14 cellular contexts compared by ENCODE assay signal in genomic region chr6:20455175-20456075, GRCh38. TPM values are rescaled to one million over a fixed set of nuclear protein-coding genes. Genes with fewer than 3 reads are reported as not detected.
DNase-seq lines count a peak whose midpoint lies in the region; ATAC-seq, FAIRE-seq and TF ChIP-seq lines count a peak whose summit lies in the region.
"Had no signal": no experiment of that assay in that cellular context is flagged by ENCODE, and none has a peak within 500 bp of the region (broad histone marks: within the 10 kb centered on the region; RNA-seq: fewer than 3 reads in every experiment).

No MANE protein-coding gene starts in this region.

- dilution Hi-C loops in keratinocyte (cut with MboI; ENCODE audit: extremely low pct_ligation_motif_present, low sequenced_read_pairs) = no loop called here

- H3K4me3 Mint-ChIP-seq in H9 = no peak overlapping the region
- H3K4me3 Mint-ChIP-seq: CD4-positive, alpha-beta memory T cell; nephron had no signal

- peaks cover 15 to 29% of the 10 kb centered on the region in 2 experiments for H3K4me1 Mint-ChIP-seq in H9

- no peak overlapping the region for H3K9ac ChIP-seq in H9 (ENCODE audit: extremely low read depth, insufficient read length, low read length)
- no peak overlapping the region for H3K9ac ChIP-seq in keratinocyte (ENCODE audit: control insufficient read depth, extremely low read depth, insufficient read depth, low read length)

- H3K56ac ChIP-seq in H9 (ENCODE audit: insufficient read length, low read depth, low read length) = no peak overlapping the region

- H3K4me1 ChIP-seq in H9 (ENCODE audit: insufficient read depth, low read length) = 0 out of 2 replicates have a peak, but pooled peaks cover 3% of the 10 kb centered on the region
- H3K4me1 ChIP-seq in keratinocyte (ENCODE audit: control insufficient read depth, extremely low read depth, insufficient read depth, low read length) = peaks cover 17% of the 10 kb centered on the region

- TF ChIP-seq CTCF in AG04449 (IDR thresholded peaks at IDR 0.05; ENCODE audit: insufficient read depth, low read length, missing control alignments) (no peak), H9 (conservative IDR thresholded peaks at IDR 0.05) (no peak), keratinocyte (optimal IDR thresholded peaks at IDR 0.05 in 1 of 3, IDR thresholded peaks at IDR 0.05 in 1 of 3, conservative IDR thresholded peaks at IDR 0.05 in 1 of 3; ENCODE audit: extremely low read depth in 1 of 3, insufficient read depth in 2 of 3, low read length in 3 of 3) (no peak), GM10266 (IDR thresholded peaks at IDR 0.05; ENCODE audit: control insufficient read depth, insufficient read depth, low read depth, missing control alignments) (no peak)

- no peak overlapping the region for H2BK120ac ChIP-seq in H9 (ENCODE audit: low read depth, low read length, poor library complexity, severe bottlenecking)

- H4K20me1 ChIP-seq in H9 (ENCODE audit: control insufficient read depth, insufficient read depth, insufficient read length) (no peaks in the 10 kb centered on the region), keratinocyte (ENCODE audit: control insufficient read depth, extremely low read depth, insufficient read depth, low read length) (peaks cover 8% of the 10 kb centered on the region)

- H3K79me1 ChIP-seq in H9 (ENCODE audit: insufficient read depth, low read depth, low read length, poor library complexity, severe bottlenecking) = peaks cover under 1% of the 10 kb centered on the region

- CTCF ChIA-PET in AG04449 (lab: Yijun Ruan, JAX) = no interaction called here

- ATAC-seq in HG03175 (IDR thresholded peaks at IDR 0.05; ENCODE audit: unreplicated experiment) = no peak

- peaks cover 5% of the 10 kb centered on the region in 2 experiments for H3K36me3 ChIP-seq in keratinocyte (ENCODE audit: control insufficient read depth in 2 of 2, extremely low read depth in 1 of 2, insufficient read depth in 2 of 2, low read length in 2 of 2)

- H3K36me3 Mint-ChIP-seq in H9 (ENCODE audit: insufficient read depth in 1 of 3, low read depth in 3 of 3) = peaks cover 19 to 39% (median 30%) of the 10 kb centered on the region in 3 experiments

- H3K23me2 ChIP-seq in H9 (ENCODE audit: insufficient read length, low read depth, low read length, poor library complexity, severe bottlenecking) = no peaks in the 10 kb centered on the region

- H3K9me1 ChIP-seq in keratinocyte (ENCODE audit: control insufficient read depth, extremely low read depth, insufficient read depth, low read length) = no peaks in the 10 kb centered on the region

- H2BK15ac ChIP-seq in H9 (ENCODE audit: low read depth, low read length) = no peak overlapping the region

- H3K27ac ChIP-seq in H9 (ENCODE audit: insufficient read length, low read depth, low read length) (no peak overlapping the region), keratinocyte (ENCODE audit: control insufficient read depth, insufficient read depth, low read length) (no peak overlapping the region)

- no peak overlapping the region for H4K8ac ChIP-seq in H9 (replicated peaks; ENCODE audit: insufficient read length, low read depth, low read length)

- no peak overlapping the region for H3K4me3 ChIP-seq in AG04449 (ENCODE audit: low read depth, low read length)
- H3K4me3 ChIP-seq in keratinocyte (ENCODE audit: control insufficient read depth in 2 of 3, extremely low read depth in 1 of 3, insufficient read depth in 2 of 3, low read depth in 1 of 3, low read length in 3 of 3) = no peak overlapping the region

- POLR2A ChIA-PET in AG04449 (lab: Yijun Ruan, JAX) = no interaction called here

- peak overlapping the region in 2 of 3 experiments; percentile 46 to 91; a peak in 4 of 7 replicates for H3K27ac Mint-ChIP-seq in H9
- H3K27ac Mint-ChIP-seq: nephron had no signal

- peak; percentile 43 for FAIRE-seq in keratinocyte (lab: Jason Lieb, UNC)
- FAIRE-seq: endometrium, kidney had no signal

- H3K4me2 ChIP-seq in H9 (ENCODE audit: insufficient read depth, insufficient read length, low read length) (no peak overlapping the region), keratinocyte (ENCODE audit: control insufficient read depth, extremely low read depth, insufficient read depth, low read depth, low read length) (peak overlapping the region; percentile 4)

- no peaks in the 10 kb centered on the region for H3K27me3 ChIP-seq in H9 (ENCODE audit: insufficient read depth, low read length)
- H3K27me3 ChIP-seq in keratinocyte (ENCODE audit: control insufficient read depth, extremely low read depth, insufficient read depth, low read length) = no peaks in the 10 kb centered on the region

- no peak overlapping the region for H2AK5ac ChIP-seq in H9 (ENCODE audit: insufficient read length, low read length)

- H3K14ac ChIP-seq in H9 (ENCODE audit: insufficient read depth, low read length) = no peak overlapping the region

- H2AFZ ChIP-seq in H9 (ENCODE audit: low read length) (no peak overlapping the region), keratinocyte (ENCODE audit: control insufficient read depth, low read length) (no peak overlapping the region)

- peaks cover 16% of the 10 kb centered on the region; the same call in 1 of the 2 replicates for H3K79me2 ChIP-seq in H9 (ENCODE audit: insufficient read depth, low read length)
- peaks cover 84% of the 10 kb centered on the region for H3K79me2 ChIP-seq in keratinocyte (ENCODE audit: control insufficient read depth, insufficient read depth, low read length)

- H4K5ac ChIP-seq in H9 (ENCODE audit: insufficient read length, low read depth, low read length) = no peak overlapping the region

- no peak overlapping the region for H2BK5ac ChIP-seq in H9 (ENCODE audit: insufficient read length, low read length)

- H3K9me3 Mint-ChIP-seq in H9 = no peaks in the 10 kb centered on the region; a peak in 1 of 5 replicates
- H3K9me3 Mint-ChIP-seq: CD4-positive, alpha-beta memory T cell had no signal

- H2BK12ac ChIP-seq in H9 (ENCODE audit: insufficient read length, low read depth, low read length) = no peak overlapping the region

- no peak overlapping the region for H3K23ac ChIP-seq in H9 (ENCODE audit: insufficient read length, low read depth, low read length)

- H4K91ac ChIP-seq in H9 (ENCODE audit: insufficient read length, low read depth, low read length) = no peak overlapping the region

- H2BK20ac ChIP-seq in H9 (ENCODE audit: low read depth, low read length, poor library complexity, severe bottlenecking) = no peak overlapping the region

- H3K18ac ChIP-seq in H9 (ENCODE audit: insufficient read length, low read depth, low read length) = no peak overlapping the region

- H3K27me3 Mint-ChIP-seq in H9 (ENCODE audit: low read depth) = no peaks in the 10 kb centered on the region
- H3K27me3 Mint-ChIP-seq: CD4-positive, alpha-beta memory T cell had no signal

- H3T11ph ChIP-seq in H9 (ENCODE audit: low read length) = no peak overlapping the region

- no CpG with 5 or more reads among the region's 5 CpGs for WGBS in H9 (ENCODE audit: extremely low coverage, insufficient read length, low lambda C conversion rate)

- no peaks in the 10 kb centered on the region for H3K9me3 ChIP-seq in H9 (ENCODE audit: control insufficient read depth, low read depth, low read length)
- H3K9me3 ChIP-seq in keratinocyte (ENCODE audit: control insufficient read depth, low read depth, low read length) = no peaks in the 10 kb centered on the region

- peak; percentile 14 for DNase-seq in AG04449 (ENCODE audit: low read depth, low spot score)
- no peak for DNase-seq in H9
- DNase-seq in astrocyte of the hippocampus (ENCODE audit: low read depth, low spot score) = peak; percentile 15
- DNase-seq in keratinocyte (ENCODE audit: low read depth, low spot score) = no peak
- no peak for DNase-seq in KG1 (lab: John Stamatoyannopoulos, UW)
- DNase-seq in NCI-H1436 treated with DMSO at 0.1 percent for 48 hours (lab: John Stamatoyannopoulos, UW) = no peak
- DNase-seq in GM10266 (ENCODE audit: extremely low spot score) = no peak
- DNase-seq: CD4-positive, alpha-beta memory T cell; kidney; NCI-H2227 treated with DMSO at 0.1 percent for 48 hours; OCI-M1 had no signal

- H3K4ac ChIP-seq in H9 (ENCODE audit: low read depth, low read length) = no peak overlapping the region

RNA-seq across cellular contexts. Expression of gene E2F3, which starts 53.7 kb away (rescaled TPM):
- total RNA-seq in H9 (2021) = 34.7 and 35.7 TPM in 2 replicates
- polyA plus RNA-seq in keratinocyte = 9.1 to 14.6 TPM (median 14.6 TPM) in 3 replicates
- polyA plus RNA-seq in keratinocyte (2011; ENCODE audit: low read depth) = 3.1 TPM
- polyA plus RNA-seq in keratinocyte (2011; cell fraction: cytosol; rRNA removed) = 7.0 and 11.5 TPM in 2 replicates
- polyA plus RNA-seq in keratinocyte (2011; cell fraction: nucleus; rRNA removed) = 28.2 and 32.6 TPM in 2 replicates
- polyA plus RNA-seq in keratinocyte (2012; ENCODE audit: low replicate concordance) = 7.3 and 10.7 TPM in 2 replicates
- polyA minus RNA-seq in keratinocyte = 7.4 to 12.8 TPM (median 8.6 TPM) in 3 replicates
- 6.5 TPM for polyA minus RNA-seq in keratinocyte (2011; cell fraction: cytosol; rRNA and poly(A)+ RNA removed)
- polyA minus RNA-seq in keratinocyte (2011; cell fraction: nucleus; rRNA and poly(A)+ RNA removed) = 12.6 and 22.6 TPM in 2 replicates

Comparison
In these comparisons a context has a peak if more than half of its experiments do, and no peak if none do; other contexts are left out.
1. DNase-seq: peak in AG04449 (single experiment) and astrocyte of the hippocampus (single experiment); none in H9 (single experiment), keratinocyte (single experiment), KG1 (single experiment), NCI-H1436 treated with DMSO at 0.1 percent for 48 hours (single experiment) and GM10266 (single experiment).